1 cellular context compared by ENCODE assay signal in the genomic region with DNA sequence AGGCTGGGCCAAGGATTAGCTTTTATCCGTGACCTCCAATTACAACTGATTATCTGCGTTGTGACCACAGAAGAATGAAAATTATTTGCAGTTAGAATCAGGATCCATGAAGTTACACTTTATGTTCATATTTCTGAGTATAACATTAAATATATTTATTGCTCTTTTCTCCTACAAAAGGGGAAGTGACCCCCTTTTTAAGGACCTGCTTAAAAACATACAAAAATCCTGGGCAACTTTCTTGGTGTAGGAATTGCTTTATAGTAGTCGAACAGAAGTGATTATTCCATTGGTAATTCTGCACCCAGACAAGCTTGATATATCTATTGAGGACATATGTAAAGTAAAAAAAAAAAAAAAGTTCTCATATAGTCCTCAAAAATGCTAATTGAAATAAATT.
TF ChIP-seq lines count a peak whose summit lies in the region.

No MANE protein-coding gene starts in this region.

TF ChIP-seq in SK-N-SH, 30 proteins besides CTCF, POLR2A, EP300 and RAD21 (continued from another document):
- TF ChIP-seq TAF1 (IDR thresholded peaks at IDR 0.05; ENCODE audit: borderline replicate concordance, low read depth, low read length) (no peak), NFIC (IDR thresholded peaks at IDR 0.05; ENCODE audit: borderline replicate concordance) (no peak)
